In the genomic region with DNA sequence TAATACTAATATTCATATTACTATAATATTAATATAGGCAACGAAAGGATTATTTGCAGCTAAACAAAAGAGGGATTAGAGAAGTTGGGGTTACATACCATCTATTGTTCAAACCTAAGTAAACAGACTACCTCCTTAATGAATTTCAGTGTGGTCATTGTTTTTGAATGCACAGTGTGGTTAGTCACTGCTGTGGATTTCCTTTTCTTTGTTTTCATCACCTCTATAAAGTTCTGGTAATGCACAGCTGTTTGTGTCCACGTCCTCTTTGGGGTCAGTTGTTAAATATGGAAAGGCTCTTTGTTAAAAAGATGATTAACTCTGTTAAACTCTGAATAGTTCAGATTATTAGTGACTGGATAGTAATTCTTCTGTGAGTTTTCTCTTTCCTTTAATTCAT, we compare ENCODE assay signal across 8 cellular contexts.
DNase-seq lines count a peak whose midpoint lies in the region; ATAC-seq, FAIRE-seq and TF ChIP-seq lines count a peak whose summit lies in the region.

No MANE protein-coding gene starts in this region.

- H3K9me3 ChIP-seq in PC-3 (ENCODE audit: low read length) (no peaks in the 10 kb centered on the region), parathyroid adenoma (ENCODE audit: control insufficient read depth, low read length) (no peaks in the 10 kb centered on the region), transverse colon (no peaks in the 10 kb centered on the region)

- H3K27ac ChIP-seq in PC-3 (ENCODE audit: low read length) (no peak overlapping the region), parathyroid adenoma (peak overlapping the region; percentile 93), transverse colon (no peak overlapping the region)

- in situ Hi-C loops in transverse colon (cut with MboI; ENCODE audit: low pct_ligation_motif_present in 1 of 4, low pct_unique_long_range_greater_than_20kb in 1 of 4, low sequenced_read_pairs in 3 of 4): no loop called here

- POLR2A ChIA-PET in activated CD4-positive, alpha-beta T cell treated with anti-CD3 and anti-CD28 coated beads for 36 hours (lab: Charles Lee): interaction anchor here (2.7 kb wide), 1 partner anchor 11 kb away, joined by 14 read pairs; no protein-coding TSS in a partner anchor
- POLR2A ChIA-PET in PC-3 (lab: Charles Lee; ENCODE audit: unreplicated experiment): no interaction called here

- H3K27ac Mint-ChIP-seq in activated CD4-positive, alpha-beta T cell treated with anti-CD3 and anti-CD28 coated beads, Interleukin-2, amount 10 ng/mL, durations not matched to agents 24 days and 14 days: peak overlapping the region; percentile 81
- H3K27ac Mint-ChIP-seq in activated CD4-positive, alpha-beta T cell treated with anti-CD3 and anti-CD28 coated beads for 36 hours: no peak overlapping the region
- H3K27ac Mint-ChIP-seq in stimulated activated naive B cell treated with anti-CD40 and anti-IgM and Interleukin-4, amounts not matched to agents 10 μg/mL and 1 μg/mL and 100 μg/mL, for 72 hours: no peak overlapping the region

- H3K4me2 ChIP-seq in PC-3 (ENCODE audit: low read length) (no peak overlapping the region), parathyroid adenoma (ENCODE audit: low read length) (peak overlapping the region; percentile 97)

- peak overlapping the region; percentile 80 for H3K4me3 Mint-ChIP-seq in activated CD4-positive, alpha-beta T cell treated with anti-CD3 and anti-CD28 coated beads, Interleukin-2, amount 10 ng/mL, durations not matched to agents 24 days and 14 days
- no peak overlapping the region for H3K4me3 Mint-ChIP-seq in activated CD4-positive, alpha-beta T cell treated with anti-CD3 and anti-CD28 coated beads for 36 hours
- H3K4me3 Mint-ChIP-seq in stimulated activated naive B cell treated with anti-CD40 and anti-IgM and Interleukin-4, amounts not matched to agents 10 μg/mL and 1 μg/mL and 100 μg/mL, for 72 hours: no peak overlapping the region

- H3K27me3 Mint-ChIP-seq in activated CD4-positive, alpha-beta T cell treated with anti-CD3 and anti-CD28 coated beads, Interleukin-2, amount 10 ng/mL, durations not matched to agents 24 days and 14 days: no peaks in the 10 kb centered on the region
- peaks cover 29% of the 10 kb centered on the region for H3K27me3 Mint-ChIP-seq in activated CD4-positive, alpha-beta T cell treated with anti-CD3 and anti-CD28 coated beads for 36 hours
- H3K27me3 Mint-ChIP-seq in stimulated activated naive B cell treated with anti-CD40 and anti-IgM and Interleukin-4, amounts not matched to agents 10 μg/mL and 1 μg/mL and 100 μg/mL, for 72 hours: peaks cover 28 to 38% of the 10 kb centered on the region in 2 donors

- peak; percentile 78 for FAIRE-seq in endometrium (lab: Jason Lieb, UNC)

- no peak overlapping the region for H3K9ac ChIP-seq in PC-3 (ENCODE audit: low read length)
- no peak overlapping the region for H3K9ac ChIP-seq in parathyroid adenoma

- H4K20me1 ChIP-seq in PC-3 (ENCODE audit: low read length): no peaks in the 10 kb centered on the region

- BruUV-seq in PC-3 (replicated peaks; lab: Mats Ljungman, UMichigan): no TSS peak

- H2AFZ ChIP-seq in PC-3 (ENCODE audit: low read length): no peak overlapping the region
- H2AFZ ChIP-seq in parathyroid adenoma: no peak overlapping the region

- peaks cover 7% of the 10 kb centered on the region for H3K36me3 Mint-ChIP-seq in activated CD4-positive, alpha-beta T cell treated with anti-CD3 and anti-CD28 coated beads, Interleukin-2, amount 10 ng/mL, durations not matched to agents 24 days and 14 days (ENCODE audit: low read depth)
- no peaks in the 10 kb centered on the region for H3K36me3 Mint-ChIP-seq in activated CD4-positive, alpha-beta T cell treated with anti-CD3 and anti-CD28 coated beads for 36 hours (ENCODE audit: low read depth)
- H3K36me3 Mint-ChIP-seq in stimulated activated naive B cell treated with anti-CD40 and anti-IgM and Interleukin-4, amounts not matched to agents 10 μg/mL and 1 μg/mL and 100 μg/mL, for 72 hours: no peaks in the 10 kb centered on the region

- H3K27me3 ChIP-seq in PC-3 (ENCODE audit: low read length) (no peaks in the 10 kb centered on the region), parathyroid adenoma (ENCODE audit: control insufficient read depth, insufficient read depth, low read length) (no peaks in the 10 kb centered on the region), transverse colon (peaks cover 4% of the 10 kb centered on the region)

- CTCF ChIA-PET in activated CD4-positive, alpha-beta T cell treated with anti-CD3 and anti-CD28 coated beads for 36 hours (lab: Charles Lee): interaction anchor here (0.6 to 3.9 kb wide), 8 partner anchors 10 to 822 kb away, joined by 3 to 26 read pairs (median 4); no protein-coding TSS in a partner anchor
- CTCF ChIA-PET in PC-3 (lab: Charles Lee): no interaction called here

- H3K4me3 ChIP-seq in PC-3 (ENCODE audit: low read length) (no peak overlapping the region), parathyroid adenoma (ENCODE audit: low read depth, low read length) (peak overlapping the region; percentile 83), transverse colon (no peak overlapping the region)

- TF ChIP-seq POLR2A in transverse colon (IDR thresholded peaks at IDR 0.05): no peak

- intact Hi-C loops in activated CD4-positive, alpha-beta T cell treated with anti-CD3 and anti-CD28 coated beads, Interleukin-2, amount 10 ng/mL, durations not matched to agents 24 days and 14 days (cut with micrococcal nuclease): loop anchor here (1.0 to 10.0 kb wide), 8 partner anchors 10 to 905 kb away; partner anchors contain the start of genes ERBIN and SREK1
- intact Hi-C loops in activated CD4-positive, alpha-beta T cell treated with anti-CD3 and anti-CD28 coated beads for 36 hours (cut with DNase I, micrococcal nuclease): loop anchor here (1.0 to 10.0 kb wide), 6 partner anchors 10 to 905 kb away; partner anchors contain the start of gene ERBIN (in 1 of the 2)
- intact Hi-C loops in PC-3 (cut with micrococcal nuclease) (no loop called here), transverse colon (cut with DNase I; ENCODE audit: low total_unique reads) (loop anchor here (10.0 kb wide), 1 partner anchor 765 kb away; no protein-coding TSS in a partner anchor)

- peak; percentile 53 for DNase-seq in activated CD4-positive, alpha-beta T cell treated with anti-CD3 and anti-CD28 coated beads, Interleukin-2, amount 10 ng/mL, durations not matched to agents 24 days and 14 days
- DNase-seq in activated CD4-positive, alpha-beta T cell treated with anti-CD3 and anti-CD28 coated beads for 36 hours: no peak
- DNase-seq in PC-3 (peak; percentile 26), transverse colon (no peak)
- no peak for DNase-seq in stimulated activated naive B cell treated with anti-CD40 and anti-IgM and Interleukin-4, amounts not matched to agents 10 μg/mL and 1 μg/mL and 100 μg/mL, for 72 hours

- H3K79me2 ChIP-seq in PC-3 (ENCODE audit: low read length) (no peaks in the 10 kb centered on the region), parathyroid adenoma (peaks cover 35% of the 10 kb centered on the region)

- peaks cover 54% of the 10 kb centered on the region for H3K4me1 Mint-ChIP-seq in activated CD4-positive, alpha-beta T cell treated with anti-CD3 and anti-CD28 coated beads, Interleukin-2, amount 10 ng/mL, durations not matched to agents 24 days and 14 days
- peaks cover 18% of the 10 kb centered on the region for H3K4me1 Mint-ChIP-seq in activated CD4-positive, alpha-beta T cell treated with anti-CD3 and anti-CD28 coated beads for 36 hours
- peaks cover 14 to 16% of the 10 kb centered on the region in 2 donors for H3K4me1 Mint-ChIP-seq in stimulated activated naive B cell treated with anti-CD40 and anti-IgM and Interleukin-4, amounts not matched to agents 10 μg/mL and 1 μg/mL and 100 μg/mL, for 72 hours

- TF ChIP-seq CTCF in PC-3 (conservative IDR thresholded peaks at IDR 0.05; ENCODE audit: low read depth, low read length) (no peak), parathyroid adenoma (IDR thresholded peaks at IDR 0.05) (no peak), transverse colon (IDR thresholded peaks at IDR 0.05) (no peak)

- no peaks in the 10 kb centered on the region for H3K9me2 ChIP-seq in PC-3 (replicated peaks; ENCODE audit: low read length)

- H3F3A ChIP-seq in PC-3 (ENCODE audit: low read length, unreplicated experiment): no peaks in the 10 kb centered on the region

- 22 to 37% methylated on average over 2 of the region's 2 CpGs for WGBS in transverse colon (ENCODE audit: low coverage in 1 of 2), 2 donors

- ATAC-seq in activated CD4-positive, alpha-beta T cell treated with anti-CD3 and anti-CD28 coated beads for 36 hours: no peak
- ATAC-seq in PC-3 (peak; percentile 55), GM19463 (IDR thresholded peaks at IDR 0.05; ENCODE audit: unreplicated experiment) (no peak)
- ATAC-seq in stimulated activated naive B cell treated with anti-CD40 and anti-IgM and Interleukin-4, amounts not matched to agents 10 μg/mL and 1 μg/mL and 100 μg/mL, for 72 hours (replicated peaks): no peak

- H3K36me3 ChIP-seq in PC-3 (ENCODE audit: low read depth, low read length) (no peaks in the 10 kb centered on the region), parathyroid adenoma (ENCODE audit: control insufficient read depth, insufficient read depth, low read length) (no peaks in the 10 kb centered on the region), transverse colon (no peaks in the 10 kb centered on the region)

- no peak for TF ChIP-seq EP300 in transverse colon (IDR thresholded peaks at IDR 0.05; ENCODE audit: low read depth)

- H3K4me1 ChIP-seq in PC-3 (ENCODE audit: insufficient read depth, low read length) (peaks cover 7% of the 10 kb centered on the region; the same call in 1 of the 2 replicates), parathyroid adenoma (peaks cover 34% of the 10 kb centered on the region), transverse colon (peaks cover 0 to 20% (median 5%) of the 10 kb centered on the region in 4 donors)

- no peaks in the 10 kb centered on the region for H3K9me3 Mint-ChIP-seq in activated CD4-positive, alpha-beta T cell treated with anti-CD3 and anti-CD28 coated beads, Interleukin-2, amount 10 ng/mL, durations not matched to agents 24 days and 14 days
- no peaks in the 10 kb centered on the region for H3K9me3 Mint-ChIP-seq in activated CD4-positive, alpha-beta T cell treated with anti-CD3 and anti-CD28 coated beads for 36 hours (ENCODE audit: low read depth)
- no peaks in the 10 kb centered on the region for H3K9me3 Mint-ChIP-seq in stimulated activated naive B cell treated with anti-CD40 and anti-IgM and Interleukin-4, amounts not matched to agents 10 μg/mL and 1 μg/mL and 100 μg/mL, for 72 hours

Comparison
In these comparisons a context has a peak if more than half of its experiments do, and no peak if none do; other contexts are left out.
1. DNase-seq: peak in activated CD4-positive, alpha-beta T cell treated with anti-CD3 and anti-CD28 coated beads, Interleukin-2, amount 10 ng/mL, durations not matched to agents 24 days and 14 days (single experiment) and PC-3 (single experiment); none in activated CD4-positive, alpha-beta T cell treated with anti-CD3 and anti-CD28 coated beads for 36 hours (single experiment), stimulated activated naive B cell treated with anti-CD40 and anti-IgM and Interleukin-4, amounts not matched to agents 10 μg/mL and 1 μg/mL and 100 μg/mL, for 72 hours (single experiment) and transverse colon (single experiment).